ENCODE assay signal across 28 cellular contexts in genomic region chr9:121380941-121381340, GRCh38.
"Had no signal": no experiment of that assay in that cellular context is flagged by ENCODE, and none has a peak within 500 bp of the region (broad histone marks: within the 10 kb centered on the region; RNA-seq: fewer than 3 reads in every experiment).

No MANE protein-coding gene starts in this region.

- H3K4me1 Mint-ChIP-seq: immature natural killer cell; neural crest cell; stimulated activated memory B cell treated with anti-CD40 and anti-IgM and Interleukin-4, amounts not matched to agents 10 μg/mL and 1 μg/mL and 100 μg/mL, for 72 hours had no signal

- H3K4me3 Mint-ChIP-seq: effector memory CD8-positive, alpha-beta T cell; immature natural killer cell; natural killer cell; neural crest cell; stimulated activated memory B cell treated with anti-CD40 and anti-IgM and Interleukin-4, amounts not matched to agents 10 μg/mL and 1 μg/mL and 100 μg/mL, for 72 hours had no signal

- H3K9me3 ChIP-seq: esophagus squamous epithelium, heart right ventricle, lower lobe of right lung, neutrophil, prostate gland, right atrium auricular region, testis, tibial artery, upper lobe of left lung had no signal

- H3K27ac ChIP-seq: esophagus squamous epithelium, heart right ventricle, lower lobe of right lung, neutrophil, prostate gland, right atrium auricular region, sigmoid colon, spleen, testis, tibial artery, upper lobe of left lung had no signal

- H3K4me1 ChIP-seq: lower lobe of right lung, prostate gland, right atrium auricular region, testis, tibial artery had no signal

- H3K4me3 ChIP-seq: esophagus squamous epithelium, heart right ventricle, lower lobe of right lung, prostate gland, right atrium auricular region, sigmoid colon, spleen, testis, tibial artery, upper lobe of left lung had no signal

- H3K36me3 ChIP-seq: esophagus squamous epithelium, heart right ventricle, lower lobe of right lung, neutrophil, prostate gland, right atrium auricular region, sigmoid colon, spleen, tibial artery, upper lobe of left lung had no signal

- H3K27me3 Mint-ChIP-seq: effector memory CD8-positive, alpha-beta T cell; stimulated activated memory B cell treated with anti-CD40 and anti-IgM and Interleukin-4, amounts not matched to agents 10 μg/mL and 1 μg/mL and 100 μg/mL, for 72 hours had no signal

- H3K36me3 Mint-ChIP-seq: immature natural killer cell, natural killer cell had no signal

- H3K9me3 Mint-ChIP-seq: effector memory CD8-positive, alpha-beta T cell; immature natural killer cell; natural killer cell; stimulated activated memory B cell treated with anti-CD40 and anti-IgM and Interleukin-4, amounts not matched to agents 10 μg/mL and 1 μg/mL and 100 μg/mL, for 72 hours had no signal

- H3K27ac Mint-ChIP-seq: effector memory CD8-positive, alpha-beta T cell; natural killer cell; stimulated activated memory B cell treated with anti-CD40 and anti-IgM and Interleukin-4, amounts not matched to agents 10 μg/mL and 1 μg/mL and 100 μg/mL, for 72 hours had no signal

- DNase-seq: cortex of kidney; effector memory CD8-positive, alpha-beta T cell; erythroblast; esophagus squamous epithelium; glutamatergic neuron; heart right ventricle; hypothalamus; immature natural killer cell; islet precursor cell; kidney glomerular epithelial cell; left ventricle myocardium superior; lower lobe of right lung; natural killer cell; sigmoid colon; spleen; stimulated activated CD4-positive, alpha-beta T cell treated with anti-CD3 and anti-CD28 coated beads, Interleukin-4, amount 100 ng/mL, for 4 hours; stimulated activated naive CD8-positive, alpha-beta T cell treated with anti-CD3 and anti-CD28 coated beads, Interleukin-15, Interleukin-2, amounts not matched to agents 100 U/mL and 50 U/mL, for 24 hours; substantia nigra; testis; tibial artery; upper lobe of left lung had no signal

- FAIRE-seq: endometrium, urothelium cell line had no signal

- ATAC-seq: effector memory CD8-positive, alpha-beta T cell; heart right ventricle; left ventricle myocardium superior; lower lobe of right lung; natural killer cell; stimulated activated memory B cell treated with anti-CD40 and anti-IgM and Interleukin-4, amounts not matched to agents 10 μg/mL and 1 μg/mL and 100 μg/mL, for 72 hours; stimulated activated naive CD8-positive, alpha-beta T cell treated with anti-CD3 and anti-CD28 coated beads, Interleukin-15, Interleukin-2, amounts not matched to agents 100 U/mL and 50 U/mL, for 24 hours had no signal

- H3K27me3 ChIP-seq: esophagus squamous epithelium, heart right ventricle, neutrophil, right atrium auricular region, sigmoid colon, spleen, testis, tibial artery, upper lobe of left lung had no signal
